Comparison of ENCODE assay signal across 3 cellular contexts in the genomic region with DNA sequence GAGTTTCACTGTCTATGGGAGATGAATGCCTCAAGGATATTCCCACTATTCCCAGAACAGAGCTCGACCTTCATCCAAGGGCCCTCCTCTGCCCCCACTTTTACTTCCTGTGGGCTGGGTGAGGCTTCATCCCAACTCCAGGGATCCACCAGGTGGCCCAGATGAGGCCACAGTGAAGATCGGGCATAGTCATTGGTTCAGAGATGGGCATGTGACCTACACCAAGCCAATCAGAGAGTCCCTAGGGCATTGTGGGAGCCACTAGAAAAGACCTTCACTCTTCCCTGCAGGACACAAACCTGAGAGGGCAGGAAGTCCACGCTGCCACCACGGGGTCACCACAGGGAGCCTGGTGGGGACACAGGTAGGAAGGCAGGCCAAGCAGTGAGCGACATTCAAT.
TF ChIP-seq lines count a peak whose summit lies in the region.

No MANE protein-coding gene starts in this region.

TF ChIP-seq in A549, 52 proteins besides CTCF, POLR2A, EP300 and RAD21:
- TF ChIP-seq GATA3 (IDR thresholded peaks at IDR 0.05; ENCODE audit: borderline replicate concordance) (no peak), RCOR1 (IDR thresholded peaks at IDR 0.05; ENCODE audit: low read depth, low read length) (no peak)
- TF ChIP-seq, protein P1, sequence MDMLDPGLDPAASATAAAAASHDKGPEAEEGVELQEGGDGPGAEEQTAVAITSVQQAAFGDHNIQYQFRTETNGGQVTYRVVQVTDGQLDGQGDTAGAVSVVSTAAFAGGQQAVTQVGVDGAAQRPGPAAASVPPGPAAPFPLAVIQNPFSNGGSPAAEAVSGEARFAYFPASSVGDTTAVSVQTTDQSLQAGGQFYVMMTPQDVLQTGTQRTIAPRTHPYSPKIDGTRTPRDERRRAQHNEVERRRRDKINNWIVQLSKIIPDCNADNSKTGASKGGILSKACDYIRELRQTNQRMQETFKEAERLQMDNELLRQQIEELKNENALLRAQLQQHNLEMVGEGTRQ (IDR thresholded peaks at IDR 0.05), result 0 out of 2 replicates have a peak, but pooled peaks have one; percentile 25

TF ChIP-seq in HCT116, 20 proteins besides CTCF, POLR2A, EP300 and RAD21:
- TF ChIP-seq CBX3 (IDR thresholded peaks at IDR 0.05; ENCODE audit: low read depth), result no peak
- TF ChIP-seq ZFX (IDR thresholded peaks at IDR 0.05), result no peak
- TF ChIP-seq JUND (IDR thresholded peaks at IDR 0.05), result no peak
- TF ChIP-seq FOSL1 (IDR thresholded peaks at IDR 0.05; ENCODE audit: low read depth), result no peak
- no peak for TF ChIP-seq EZH2phosphoT487 (IDR thresholded peaks at IDR 0.05; ENCODE audit: borderline replicate concordance)
- no peak for TF ChIP-seq YY1 (IDR thresholded peaks at IDR 0.05; ENCODE audit: extremely low read depth, insufficient replicate concordance, low read depth, low read length)
- TF ChIP-seq ZNF274 (IDR thresholded peaks at IDR 0.05; ENCODE audit: low read depth, low read length), result no peak
- no peak for TF ChIP-seq POLR2AphosphoS5 (IDR thresholded peaks at IDR 0.05; ENCODE audit: low read depth, low read length)
- no peak for TF ChIP-seq CEBPB (IDR thresholded peaks at IDR 0.05; ENCODE audit: low read depth)
- TF ChIP-seq, protein P2, sequence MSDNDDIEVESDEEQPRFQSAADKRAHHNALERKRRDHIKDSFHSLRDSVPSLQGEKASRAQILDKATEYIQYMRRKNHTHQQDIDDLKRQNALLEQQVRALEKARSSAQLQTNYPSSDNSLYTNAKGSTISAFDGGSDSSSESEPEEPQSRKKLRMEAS (IDR thresholded peaks at IDR 0.05), result no peak
- no peak for TF ChIP-seq SIN3A (IDR thresholded peaks at IDR 0.05; ENCODE audit: low read depth)
- TF ChIP-seq SP1 (IDR thresholded peaks at IDR 0.05; ENCODE audit: low read depth), result no peak
- TF ChIP-seq, protein P3, sequence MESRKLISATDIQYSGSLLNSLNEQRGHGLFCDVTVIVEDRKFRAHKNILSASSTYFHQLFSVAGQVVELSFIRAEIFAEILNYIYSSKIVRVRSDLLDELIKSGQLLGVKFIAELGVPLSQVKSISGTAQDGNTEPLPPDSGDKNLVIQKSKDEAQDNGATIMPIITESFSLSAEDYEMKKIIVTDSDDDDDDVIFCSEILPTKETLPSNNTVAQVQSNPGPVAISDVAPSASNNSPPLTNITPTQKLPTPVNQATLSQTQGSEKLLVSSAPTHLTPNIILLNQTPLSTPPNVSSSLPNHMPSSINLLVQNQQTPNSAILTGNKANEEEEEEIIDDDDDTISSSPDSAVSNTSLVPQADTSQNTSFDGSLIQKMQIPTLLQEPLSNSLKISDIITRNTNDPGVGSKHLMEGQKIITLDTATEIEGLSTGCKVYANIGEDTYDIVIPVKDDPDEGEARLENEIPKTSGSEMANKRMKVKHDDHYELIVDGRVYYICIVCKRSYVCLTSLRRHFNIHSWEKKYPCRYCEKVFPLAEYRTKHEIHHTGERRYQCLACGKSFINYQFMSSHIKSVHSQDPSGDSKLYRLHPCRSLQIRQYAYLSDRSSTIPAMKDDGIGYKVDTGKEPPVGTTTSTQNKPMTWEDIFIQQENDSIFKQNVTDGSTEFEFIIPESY (IDR thresholded peaks at IDR 0.05; ENCODE audit: extremely low read depth, insufficient replicate concordance, low read length), result no peak
- no peak for TF ChIP-seq SRF (IDR thresholded peaks at IDR 0.05; ENCODE audit: low read depth)

TF ChIP-seq in K562, 482 proteins besides CTCF, POLR2A, EP300 and RAD21 (continues in another document):
- TF ChIP-seq U2AF2 (optimal IDR thresholded peaks at IDR 0.05; ENCODE audit: low read depth, low read length) (no peak), NR2C1 (IDR thresholded peaks at IDR 0.05) (no peak), NR2C1 (tag; IDR thresholded peaks at IDR 0.05) (0 out of 2 replicates have a peak, but pooled peaks have one; percentile 32), RAD51 (IDR thresholded peaks at IDR 0.05; ENCODE audit: borderline replicate concordance, low read depth) (peak; percentile 84), L3MBTL2 (IDR thresholded peaks at IDR 0.05) (peak; percentile 47; the same call in 1 of the 2 replicates), RUNX1 (IDR thresholded peaks at IDR 0.05; ENCODE audit: low read depth) (no peak), NFYB (IDR thresholded peaks at IDR 0.05; ENCODE audit: extremely low read depth, insufficient read length) (peak; percentile 19), ZNF282 (CRISPR knock-in tag; IDR thresholded peaks at IDR 0.05) (no peak), ZFPM2 (CRISPR knock-in tag; IDR thresholded peaks at IDR 0.05) (no peak), SIRT6 (IDR thresholded peaks at IDR 0.05; ENCODE audit: low read depth, low read length) (no peak), POLR2H (tag; IDR thresholded peaks at IDR 0.05; ENCODE audit: low read depth) (no peak)
- TF ChIP-seq, protein P4, sequence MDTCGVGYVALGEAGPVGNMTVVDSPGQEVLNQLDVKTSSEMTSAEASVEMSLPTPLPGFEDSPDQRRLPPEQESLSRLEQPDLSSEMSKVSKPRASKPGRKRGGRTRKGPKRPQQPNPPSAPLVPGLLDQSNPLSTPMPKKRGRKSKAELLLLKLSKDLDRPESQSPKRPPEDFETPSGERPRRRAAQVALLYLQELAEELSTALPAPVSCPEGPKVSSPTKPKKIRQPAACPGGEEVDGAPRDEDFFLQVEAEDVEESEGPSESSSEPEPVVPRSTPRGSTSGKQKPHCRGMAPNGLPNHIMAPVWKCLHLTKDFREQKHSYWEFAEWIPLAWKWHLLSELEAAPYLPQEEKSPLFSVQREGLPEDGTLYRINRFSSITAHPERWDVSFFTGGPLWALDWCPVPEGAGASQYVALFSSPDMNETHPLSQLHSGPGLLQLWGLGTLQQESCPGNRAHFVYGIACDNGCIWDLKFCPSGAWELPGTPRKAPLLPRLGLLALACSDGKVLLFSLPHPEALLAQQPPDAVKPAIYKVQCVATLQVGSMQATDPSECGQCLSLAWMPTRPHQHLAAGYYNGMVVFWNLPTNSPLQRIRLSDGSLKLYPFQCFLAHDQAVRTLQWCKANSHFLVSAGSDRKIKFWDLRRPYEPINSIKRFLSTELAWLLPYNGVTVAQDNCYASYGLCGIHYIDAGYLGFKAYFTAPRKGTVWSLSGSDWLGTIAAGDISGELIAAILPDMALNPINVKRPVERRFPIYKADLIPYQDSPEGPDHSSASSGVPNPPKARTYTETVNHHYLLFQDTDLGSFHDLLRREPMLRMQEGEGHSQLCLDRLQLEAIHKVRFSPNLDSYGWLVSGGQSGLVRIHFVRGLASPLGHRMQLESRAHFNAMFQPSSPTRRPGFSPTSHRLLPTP (IDR thresholded peaks at IDR 0.05; ENCODE audit: borderline replicate concordance, extremely low read depth, insufficient read length), result no peak
- TF ChIP-seq, protein P5, sequence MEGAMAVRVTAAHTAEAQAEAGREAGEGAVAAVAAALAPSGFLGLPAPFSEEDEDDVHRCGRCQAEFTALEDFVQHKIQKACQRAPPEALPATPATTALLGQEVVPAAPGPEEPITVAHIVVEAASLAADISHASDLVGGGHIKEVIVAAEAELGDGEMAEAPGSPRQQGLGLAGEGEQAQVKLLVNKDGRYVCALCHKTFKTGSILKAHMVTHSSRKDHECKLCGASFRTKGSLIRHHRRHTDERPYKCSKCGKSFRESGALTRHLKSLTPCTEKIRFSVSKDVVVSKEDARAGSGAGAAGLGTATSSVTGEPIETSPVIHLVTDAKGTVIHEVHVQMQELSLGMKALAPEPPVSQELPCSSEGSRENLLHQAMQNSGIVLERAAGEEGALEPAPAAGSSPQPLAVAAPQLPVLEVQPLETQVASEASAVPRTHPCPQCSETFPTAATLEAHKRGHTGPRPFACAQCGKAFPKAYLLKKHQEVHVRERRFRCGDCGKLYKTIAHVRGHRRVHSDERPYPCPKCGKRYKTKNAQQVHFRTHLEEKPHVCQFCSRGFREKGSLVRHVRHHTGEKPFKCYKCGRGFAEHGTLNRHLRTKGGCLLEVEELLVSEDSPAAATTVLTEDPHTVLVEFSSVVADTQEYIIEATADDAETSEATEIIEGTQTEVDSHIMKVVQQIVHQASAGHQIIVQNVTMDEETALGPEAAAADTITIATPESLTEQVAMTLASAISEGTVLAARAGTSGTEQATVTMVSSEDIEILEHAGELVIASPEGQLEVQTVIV (CRISPR knock-in tag; IDR thresholded peaks at IDR 0.05; ENCODE audit: borderline replicate concordance), result no peak
- TF ChIP-seq, protein P6, sequence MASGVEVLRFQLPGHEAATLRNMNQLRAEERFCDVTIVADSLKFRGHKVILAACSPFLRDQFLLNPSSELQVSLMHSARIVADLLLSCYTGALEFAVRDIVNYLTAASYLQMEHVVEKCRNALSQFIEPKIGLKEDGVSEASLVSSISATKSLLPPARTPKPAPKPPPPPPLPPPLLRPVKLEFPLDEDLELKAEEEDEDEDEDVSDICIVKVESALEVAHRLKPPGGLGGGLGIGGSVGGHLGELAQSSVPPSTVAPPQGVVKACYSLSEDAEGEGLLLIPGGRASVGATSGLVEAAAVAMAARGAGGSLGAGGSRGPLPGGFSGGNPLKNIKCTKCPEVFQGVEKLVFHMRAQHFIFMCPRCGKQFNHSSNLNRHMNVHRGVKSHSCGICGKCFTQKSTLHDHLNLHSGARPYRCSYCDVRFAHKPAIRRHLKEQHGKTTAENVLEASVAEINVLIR (CRISPR knock-in tag; IDR thresholded peaks at IDR 0.05), result no peak
- TF ChIP-seq, protein P7, sequence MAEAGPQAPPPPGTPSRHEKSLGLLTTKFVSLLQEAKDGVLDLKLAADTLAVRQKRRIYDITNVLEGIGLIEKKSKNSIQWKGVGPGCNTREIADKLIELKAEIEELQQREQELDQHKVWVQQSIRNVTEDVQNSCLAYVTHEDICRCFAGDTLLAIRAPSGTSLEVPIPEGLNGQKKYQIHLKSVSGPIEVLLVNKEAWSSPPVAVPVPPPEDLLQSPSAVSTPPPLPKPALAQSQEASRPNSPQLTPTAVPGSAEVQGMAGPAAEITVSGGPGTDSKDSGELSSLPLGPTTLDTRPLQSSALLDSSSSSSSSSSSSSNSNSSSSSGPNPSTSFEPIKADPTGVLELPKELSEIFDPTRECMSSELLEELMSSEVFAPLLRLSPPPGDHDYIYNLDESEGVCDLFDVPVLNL (CRISPR knock-in tag; IDR thresholded peaks at IDR 0.05; ENCODE audit: low read depth), result no peak
- TF ChIP-seq, protein P8, sequence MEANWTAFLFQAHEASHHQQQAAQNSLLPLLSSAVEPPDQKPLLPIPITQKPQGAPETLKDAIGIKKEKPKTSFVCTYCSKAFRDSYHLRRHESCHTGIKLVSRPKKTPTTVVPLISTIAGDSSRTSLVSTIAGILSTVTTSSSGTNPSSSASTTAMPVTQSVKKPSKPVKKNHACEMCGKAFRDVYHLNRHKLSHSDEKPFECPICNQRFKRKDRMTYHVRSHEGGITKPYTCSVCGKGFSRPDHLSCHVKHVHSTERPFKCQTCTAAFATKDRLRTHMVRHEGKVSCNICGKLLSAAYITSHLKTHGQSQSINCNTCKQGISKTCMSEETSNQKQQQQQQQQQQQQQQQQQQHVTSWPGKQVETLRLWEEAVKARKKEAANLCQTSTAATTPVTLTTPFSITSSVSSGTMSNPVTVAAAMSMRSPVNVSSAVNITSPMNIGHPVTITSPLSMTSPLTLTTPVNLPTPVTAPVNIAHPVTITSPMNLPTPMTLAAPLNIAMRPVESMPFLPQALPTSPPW (CRISPR knock-in tag; IDR thresholded peaks at IDR 0.05), result 0 out of 2 replicates have a peak, but pooled peaks have one; percentile 13
- TF ChIP-seq, protein P9, sequence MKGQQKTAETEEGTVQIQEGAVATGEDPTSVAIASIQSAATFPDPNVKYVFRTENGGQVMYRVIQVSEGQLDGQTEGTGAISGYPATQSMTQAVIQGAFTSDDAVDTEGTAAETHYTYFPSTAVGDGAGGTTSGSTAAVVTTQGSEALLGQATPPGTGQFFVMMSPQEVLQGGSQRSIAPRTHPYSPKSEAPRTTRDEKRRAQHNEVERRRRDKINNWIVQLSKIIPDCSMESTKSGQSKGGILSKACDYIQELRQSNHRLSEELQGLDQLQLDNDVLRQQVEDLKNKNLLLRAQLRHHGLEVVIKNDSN (CRISPR knock-in tag; IDR thresholded peaks at IDR 0.05), result peak; percentile 94
